ENCODE assay signal across 9 cellular contexts in the genomic region with DNA sequence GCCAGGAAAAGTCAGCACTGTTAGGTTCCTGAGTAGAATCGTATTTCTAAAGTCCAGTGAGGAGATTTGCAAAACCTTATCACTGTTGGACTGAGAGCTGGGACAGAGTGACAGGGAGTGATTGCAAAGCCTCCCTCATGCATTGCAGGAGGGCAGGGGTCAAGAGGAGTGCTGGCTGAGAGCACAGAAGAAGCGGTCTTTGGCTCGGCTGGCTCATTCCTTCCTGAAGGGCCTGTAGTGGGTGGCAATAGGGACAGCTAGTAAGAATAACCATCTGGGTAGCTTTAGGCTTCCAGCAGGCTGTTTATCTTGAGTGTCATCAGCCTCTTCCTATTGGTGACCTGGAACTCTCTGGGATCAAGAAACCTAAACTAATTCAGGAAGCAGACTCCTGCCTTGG. TPM values are rescaled to one million over a fixed set of nuclear protein-coding genes. Genes with fewer than 3 reads are reported as not detected.
DNase-seq lines count a peak whose midpoint lies in the region; ATAC-seq and TF ChIP-seq lines count a peak whose summit lies in the region.
"Had no signal": no experiment of that assay in that cellular context is flagged by ENCODE, and none has a peak within 500 bp of the region (broad histone marks: within the 10 kb centered on the region; RNA-seq: fewer than 3 reads in every experiment).

No MANE protein-coding gene starts in this region.

- TF ChIP-seq CTCF in HFFc6 (IDR thresholded peaks at IDR 0.05) (no peak), MM.1S (IDR thresholded peaks at IDR 0.05; ENCODE audit: low read length) (no peak), Calu3 (IDR thresholded peaks at IDR 0.05; ENCODE audit: unreplicated experiment) (no peak)

- H3K27ac Mint-ChIP-seq in HFFc6, result peak overlapping the region; percentile 76
- peak overlapping the region; percentile 81 for H3K27ac Mint-ChIP-seq in central memory CD8-positive, alpha-beta T cell (ENCODE audit: low read depth)
- peak overlapping the region; percentile 71 for H3K27ac Mint-ChIP-seq in stimulated activated effector memory CD8-positive, alpha-beta T cell treated with anti-CD3 and anti-CD28 coated beads, Interleukin-12 subunit alpha, Interleukin-12 subunit beta, amount 100 ng/mL, for 72 hours
- no peak overlapping the region for H3K27ac Mint-ChIP-seq in Calu3 (ENCODE audit: unreplicated experiment)

- H3K9me2 ChIP-seq in MM.1S (replicated peaks; ENCODE audit: insufficient read depth, low read length), result no peaks in the 10 kb centered on the region

- H3K4me1 Mint-ChIP-seq in HFFc6 (ENCODE audit: low read depth), result peaks cover 99% of the 10 kb centered on the region
- H3K4me1 Mint-ChIP-seq in central memory CD8-positive, alpha-beta T cell, result peaks cover 66% of the 10 kb centered on the region
- peaks cover 43% of the 10 kb centered on the region for H3K4me1 Mint-ChIP-seq in stimulated activated effector memory CD8-positive, alpha-beta T cell treated with anti-CD3 and anti-CD28 coated beads, Interleukin-12 subunit alpha, Interleukin-12 subunit beta, amount 100 ng/mL, for 72 hours
- peaks cover 41% of the 10 kb centered on the region for H3K4me1 Mint-ChIP-seq in Calu3 (ENCODE audit: low read depth, unreplicated experiment)

- no peak overlapping the region for H3K4me3 ChIP-seq in MM.1S (ENCODE audit: low read length)

- H3K9me3 Mint-ChIP-seq in HFFc6, result no peaks in the 10 kb centered on the region
- no peaks in the 10 kb centered on the region for H3K9me3 Mint-ChIP-seq in central memory CD8-positive, alpha-beta T cell
- no peaks in the 10 kb centered on the region for H3K9me3 Mint-ChIP-seq in stimulated activated effector memory CD8-positive, alpha-beta T cell treated with anti-CD3 and anti-CD28 coated beads, Interleukin-12 subunit alpha, Interleukin-12 subunit beta, amount 100 ng/mL, for 72 hours
- H3K9me3 Mint-ChIP-seq in Calu3 (ENCODE audit: low read depth, unreplicated experiment), result no peaks in the 10 kb centered on the region

- H3K4me2 ChIP-seq in MM.1S (ENCODE audit: low read depth, low read length), result no peak overlapping the region

- no TSS peak for BruUV-seq in Calu3 (replicated peaks; lab: Mats Ljungman, UMichigan)

- ATAC-seq in central memory CD8-positive, alpha-beta T cell (replicated peaks; ENCODE audit: extremely low read depth, poor library complexity, severe bottlenecking), result no peak
- peak; percentile 99 for ATAC-seq in left lobe of liver
- ATAC-seq in stimulated activated effector memory CD8-positive, alpha-beta T cell treated with anti-CD3 and anti-CD28 coated beads, Interleukin-12 subunit alpha, Interleukin-12 subunit beta, amount 100 ng/mL, for 72 hours, result no peak
- no peak for ATAC-seq in HG02763 (IDR thresholded peaks at IDR 0.05; ENCODE audit: unreplicated experiment)

- H3K4me3 Mint-ChIP-seq in HFFc6 (no peak overlapping the region), Calu3 (ENCODE audit: low read depth, unreplicated experiment) (no peak overlapping the region)
- H3K4me3 Mint-ChIP-seq in central memory CD8-positive, alpha-beta T cell, result no peak overlapping the region
- H3K4me3 Mint-ChIP-seq in stimulated activated effector memory CD8-positive, alpha-beta T cell treated with anti-CD3 and anti-CD28 coated beads, Interleukin-12 subunit alpha, Interleukin-12 subunit beta, amount 100 ng/mL, for 72 hours, result no peak overlapping the region

- peaks cover 25% of the 10 kb centered on the region for H3K27me3 Mint-ChIP-seq in HFFc6 (ENCODE audit: insufficient read depth)
- H3K27me3 Mint-ChIP-seq in central memory CD8-positive, alpha-beta T cell, result no peaks in the 10 kb centered on the region
- no peaks in the 10 kb centered on the region for H3K27me3 Mint-ChIP-seq in Calu3 (ENCODE audit: unreplicated experiment)

- H3K9me3 ChIP-seq in MM.1S (replicated peaks; ENCODE audit: insufficient read depth, low read length), result no peaks in the 10 kb centered on the region

- H3F3A ChIP-seq in MM.1S (ENCODE audit: insufficient read depth, low read length), result no peaks in the 10 kb centered on the region

- no peak overlapping the region for H3K9ac ChIP-seq in MM.1S (ENCODE audit: low read length)

- H3K36me3 Mint-ChIP-seq in HFFc6 (ENCODE audit: low read depth), result peaks cover 96% of the 10 kb centered on the region
- peaks cover 89% of the 10 kb centered on the region for H3K36me3 Mint-ChIP-seq in central memory CD8-positive, alpha-beta T cell (ENCODE audit: insufficient read depth)
- peaks cover 100% of the 10 kb centered on the region for H3K36me3 Mint-ChIP-seq in stimulated activated effector memory CD8-positive, alpha-beta T cell treated with anti-CD3 and anti-CD28 coated beads, Interleukin-12 subunit alpha, Interleukin-12 subunit beta, amount 100 ng/mL, for 72 hours
- peaks cover 80% of the 10 kb centered on the region for H3K36me3 Mint-ChIP-seq in Calu3 (ENCODE audit: insufficient read depth, unreplicated experiment)

- no peak overlapping the region for H3K27ac ChIP-seq in MM.1S (ENCODE audit: low read length)

- intact Hi-C loops in Calu3 (cut with micrococcal nuclease; ENCODE audit: unreplicated experiment), result no loop called here

- no peaks in the 10 kb centered on the region for H4K20me1 ChIP-seq in MM.1S (ENCODE audit: insufficient read depth, low read length)

- H3K36me3 ChIP-seq in MM.1S (replicated peaks; ENCODE audit: insufficient read depth, low read length), result peaks cover 30% of the 10 kb centered on the region

- H3K79me2 ChIP-seq in MM.1S (ENCODE audit: low read length), result peaks cover 91% of the 10 kb centered on the region

- CTCF ChIA-PET in Calu3 (lab: Charles Lee), result interaction anchor here (0.7 kb wide), 1 partner anchor 18 kb away, joined by 5 read pairs; no protein-coding TSS in a partner anchor

- peaks cover 9% of the 10 kb centered on the region for H3K4me1 ChIP-seq in MM.1S (ENCODE audit: low read length)

- H3K27me3 ChIP-seq in MM.1S (replicated peaks; ENCODE audit: insufficient read depth, low read length), result no peaks in the 10 kb centered on the region

- H2AFZ ChIP-seq in MM.1S (ENCODE audit: low read length), result no peak overlapping the region

- DNase-seq in HFFc6, result no peak
- no peak for DNase-seq in central memory CD8-positive, alpha-beta T cell (ENCODE audit: low spot score in 2 of 2)
- peak; percentile 77 for DNase-seq in left lobe of liver (ENCODE audit: low spot score)
- DNase-seq in stimulated activated effector memory CD8-positive, alpha-beta T cell treated with anti-CD3 and anti-CD28 coated beads, Interleukin-12 subunit alpha, Interleukin-12 subunit beta, amount 100 ng/mL, for 72 hours (ENCODE audit: low spot score in 2 of 2), result no peak
- DNase-seq in MM.1S, result no peak
- DNase-seq in stimulated activated naive CD4-positive, alpha-beta T cell treated with Interleukin-2 at 50 U/mL for 16 hours (lab: John Stamatoyannopoulos, UW), result no peak
- no peak for DNase-seq in Calu3
- DNase-seq: EL had no signal

RNA-seq across cellular contexts. Expression of a gene that starts 53.4 kb away (rescaled TPM):
- 1,000 to 10,000 TPM; 1,912 to 2,221 (median 2,175) TPM for total RNA-seq in HFFc6 (2021; fragmentation: NEBNext Ultra II Directional; extraction: Animal tissue kit (Norgen Biotek cat#: 25700))
- total RNA-seq in left lobe of liver, result 11.7 TPM
- 1,189 and 1,365 TPM in 2 replicates for total RNA-seq in Calu3 (2022)

Comparison
In these comparisons a context has a peak if more than half of its experiments do, and no peak if none do; other contexts are left out.
1. RNA of a gene that starts 53.4 kb away (total RNA-seq): 1,912 to 2,221 TPM in HFFc6 and 1,189 to 1,365 TPM in Calu3; 11.7 TPM in left lobe of liver (single experiment); every median in the first group is over 10 times any median in the second.